Comparison of ENCODE assay signal across 13 cellular contexts in genomic region chr22:21582801-21583740, GRCh38. TPM values are rescaled to one million over a fixed set of nuclear protein-coding genes. Genes with fewer than 3 reads are reported as not detected.
A peak's percentile ranks its signal among the peaks of the same experiment; 100 is the strongest.
DNase-seq lines count a peak whose midpoint lies in the region; ATAC-seq and TF ChIP-seq lines count a peak whose summit lies in the region.
"Had no signal": no experiment of that assay in that cellular context is flagged by ENCODE, and none has a peak within 500 bp of the region (broad histone marks: within the 10 kb centered on the region; RNA-seq: fewer than 3 reads in every experiment).

No MANE protein-coding gene starts in this region.

- H3K27me3 ChIP-seq in breast epithelium (no peaks in the 10 kb centered on the region), upper lobe of right lung (no peaks in the 10 kb centered on the region)
- H3K27me3 ChIP-seq: ascending aorta had no signal

- DNase-seq in T47D (ENCODE audit: low read depth in 1 of 2, low spot score in 1 of 2) (peak; percentile 48 to 82), breast epithelium (ENCODE audit: low spot score in 2 of 2) (no peak), immature natural killer cell (no peak), upper lobe of right lung (no peak), kidney tubule cell (ENCODE audit: low spot score) (no peak), hippocampal formation (lab: John Stamatoyannopoulos, UW) (no peak)
- no peak for DNase-seq in activated CD8-positive, alpha-beta memory T cell treated with anti-CD3 and anti-CD28 coated beads for 24 hours
- DNase-seq: activated CD4-positive, alpha-beta T cell treated with anti-CD3 and anti-CD28 coated beads for 4 hours; erythroblast; SIG-M5; stimulated activated naive CD4-positive, alpha-beta T cell had no signal

- H3K4me1 ChIP-seq in breast epithelium (peaks cover 0 to 10% of the 10 kb centered on the region in 2 donors), upper lobe of right lung (peaks cover 49% of the 10 kb centered on the region)

- TF ChIP-seq POLR2A in breast epithelium (IDR thresholded peaks at IDR 0.05), result no peak

- in situ Hi-C loops in T47D (cut with HindIII; ENCODE audit: low pct_unique_long_range_greater_than_20kb, low sequenced_read_pairs), result no loop called here

- H3K9me3 ChIP-seq in breast epithelium (no peaks in the 10 kb centered on the region), upper lobe of right lung (no peaks in the 10 kb centered on the region)
- H3K9me3 ChIP-seq: ascending aorta had no signal

- intact Hi-C loops in breast epithelium (cut with DNase I; ENCODE audit: low total_unique reads), result no loop called here
- intact Hi-C loops in upper lobe of right lung (cut with DNase I), result no loop called here

- H3K4me3 ChIP-seq in breast epithelium, result no peak overlapping the region
- no peak overlapping the region for H3K4me3 ChIP-seq in upper lobe of right lung
- H3K4me3 ChIP-seq: ascending aorta had no signal

- peak overlapping the region in 2 of 5 donors; percentile 12 to 50 for H3K4me3 Mint-ChIP-seq in immature natural killer cell

- peak; percentile 30 for ATAC-seq in upper lobe of right lung

- TF ChIP-seq CTCF in breast epithelium (IDR thresholded peaks at IDR 0.05), result no peak
- TF ChIP-seq CTCF in VCaP (conservative IDR thresholded peaks at IDR 0.05), result no peak
- no peak for TF ChIP-seq CTCF in upper lobe of right lung (IDR thresholded peaks at IDR 0.05)

- H3K27ac ChIP-seq in breast epithelium (peak overlapping the region in 1 of 2 donors; percentile 7), VCaP (peak overlapping the region; percentile 82), upper lobe of right lung (no peak overlapping the region)
- H3K27ac ChIP-seq: ascending aorta had no signal

- peaks cover 0 to 2% (median 0%) of the 10 kb centered on the region in 3 donors for H3K27me3 Mint-ChIP-seq in immature natural killer cell (ENCODE audit: low read depth in 3 of 3)

- H3K36me3 ChIP-seq in breast epithelium (no peaks in the 10 kb centered on the region), upper lobe of right lung (no peaks in the 10 kb centered on the region)
- H3K36me3 ChIP-seq: ascending aorta had no signal

- H3K27ac Mint-ChIP-seq in immature natural killer cell, result peak overlapping the region; percentile 8 to 82 (median 64)

- H3K9me3 Mint-ChIP-seq in immature natural killer cell, result no peaks in the 10 kb centered on the region

- peaks cover 0 to 5% (median 0%) of the 10 kb centered on the region in 3 donors for H3K36me3 Mint-ChIP-seq in immature natural killer cell

- H3K4me1 Mint-ChIP-seq in immature natural killer cell, result peaks cover 44 to 58% of the 10 kb centered on the region in 2 donors

RNA-seq across cellular contexts. Expression of gene UBE2L3, which starts 15.6 kb away (rescaled TPM):
- total RNA-seq in breast epithelium, result 10 to 100 TPM; 34.1 to 40.8 (median 38.3) TPM
- 100 to 1,000 TPM; 110 to 133 (median 115) TPM for polyA plus RNA-seq in immature natural killer cell
- 45.7 TPM for total RNA-seq in upper lobe of right lung

RNA-seq across cellular contexts. Expression of gene RIMBP3C, which starts 31.8 kb away (rescaled TPM):
- total RNA-seq in breast epithelium, result under 1 TPM in 1 of 3 donors, not detected in 2; 0.15 TPM
- under 1 TPM in 2 of 3 donors, not detected in 1; 0.16 to 0.53 TPM for polyA plus RNA-seq in immature natural killer cell
- 0.41 TPM for total RNA-seq in upper lobe of right lung
- total RNA-seq: ascending aorta had no signal

RNA-seq across cellular contexts. Expression of gene YDJC, which starts 46.8 kb away (rescaled TPM):
- total RNA-seq in breast epithelium (10 to 100 TPM; 15.4 to 33.2 (median 28.2) TPM), upper lobe of right lung (13.9 TPM)
- 10 to 100 TPM; 46.7 to 61.7 (median 47.7) TPM for polyA plus RNA-seq in immature natural killer cell

RNA-seq across cellular contexts. Expression of gene CCDC116, which starts 49.5 kb away (rescaled TPM):
- under 1 TPM in 2 of 3 donors, not detected in 1; 0.15 to 0.33 TPM for total RNA-seq in breast epithelium
- polyA plus RNA-seq in immature natural killer cell, result under 1 TPM in 1 of 3 donors, not detected in 2; 0.13 TPM
- total RNA-seq in upper lobe of right lung, result 0.69 TPM
- total RNA-seq: ascending aorta had no signal

RNA-seq across cellular contexts. Expression of gene SDF2L1, which starts 59.0 kb away (rescaled TPM):
- total RNA-seq in breast epithelium, result 10 to 100 TPM; 23.1 to 50.1 (median 26.6) TPM
- 100 to 1,000 TPM; 119 to 227 (median 178) TPM for polyA plus RNA-seq in immature natural killer cell
- 41.3 TPM for total RNA-seq in upper lobe of right lung

Comparison
In these comparisons a context has a peak if more than half of its experiments do, and no peak if none do; other contexts are left out.
1. DNase-seq: peak in T47D (2 of 2); none in breast epithelium (0 of 2), immature natural killer cell (0 of 3), upper lobe of right lung (single experiment), activated CD8-positive, alpha-beta memory T cell treated with anti-CD3 and anti-CD28 coated beads for 24 hours (single experiment), kidney tubule cell (single experiment) and hippocampal formation (0 of 2).